ENCODE assay signal across 9 cellular contexts in genomic region chr20:49964964-49965780, GRCh38. TPM values are rescaled to one million over a fixed set of nuclear protein-coding genes. Genes with fewer than 3 reads are reported as not detected.
A peak's percentile ranks its signal among the peaks of the same experiment; 100 is the strongest.
DNase-seq lines count a peak whose midpoint lies in the region; ATAC-seq, FAIRE-seq and TF ChIP-seq lines count a peak whose summit lies in the region.
"Had no signal": no experiment of that assay in that cellular context is flagged by ENCODE, and none has a peak within 500 bp of the region (broad histone marks: within the 10 kb centered on the region; RNA-seq: fewer than 3 reads in every experiment).

No MANE protein-coding gene starts in this region.

- H3K27me3 ChIP-seq in GM12878 (replicated peaks in 1 of 2; ENCODE audit: control insufficient read depth in 2 of 2, insufficient read depth in 2 of 2, low read length in 1 of 2) = no peaks in the 10 kb centered on the region

- TF ChIP-seq CTCF in GM12878 (IDR thresholded peaks at IDR 0.05 in 2 of 3, conservative IDR thresholded peaks at IDR 0.05 in 1 of 3; ENCODE audit: control insufficient read depth in 2 of 3, extremely low read depth in 1 of 3, insufficient read depth in 1 of 3, low read depth in 3 of 3, low read length in 3 of 3) (peak; percentile 46 to 72 (median 68)), nephron progenitor cell (IDR thresholded peaks at IDR 0.05) (peak; percentile 68), coronary artery (IDR thresholded peaks at IDR 0.05) (no peak)

- RAD21 ChIA-PET in GM12878 (lab: Charles Lee; ENCODE audit: unreplicated experiment) = interaction anchor here (1.2 to 1.4 kb wide), 2 partner anchors 14 to 106 kb away, joined by 4 read pairs; no protein-coding TSS in a partner anchor

- H3K4me3 Mint-ChIP-seq in nephron progenitor cell = no peak overlapping the region
- H3K4me3 Mint-ChIP-seq: dendritic cell treated with granulocyte-macrophage colony-stimulating factor and Interleukin-4, amounts not matched to agents 40 ng/mL and 50 ng/mL, for 4 days had no signal

- SMC1A ChIA-PET in GM12878 (lab: Charles Lee; ENCODE audit: uncharacterized antibody, unreplicated experiment) = interaction anchor here (0.9 to 1.5 kb wide), 3 partner anchors 11 to 106 kb away, joined by 4 read pairs; no protein-coding TSS in a partner anchor

- H3K9me3 Mint-ChIP-seq in nephron progenitor cell = peaks cover 12% of the 10 kb centered on the region
- H3K9me3 Mint-ChIP-seq: dendritic cell treated with granulocyte-macrophage colony-stimulating factor and Interleukin-4, amounts not matched to agents 40 ng/mL and 50 ng/mL, for 4 days had no signal

- POLR2A ChIA-PET in GM12878 (lab: Charles Lee) = no interaction called here

- intact Hi-C loops in GM12878 (cut with micrococcal nuclease; ENCODE audit: unreplicated experiment) = no loop called here

- H3K27me3 Mint-ChIP-seq in nephron progenitor cell (ENCODE audit: low read depth, poor library complexity) = peaks cover 3% of the 10 kb centered on the region
- H3K27me3 Mint-ChIP-seq: dendritic cell treated with granulocyte-macrophage colony-stimulating factor and Interleukin-4, amounts not matched to agents 40 ng/mL and 50 ng/mL, for 4 days had no signal

- H3K4me3 ChIP-seq in GM12878 (no peak overlapping the region), coronary artery (no peak overlapping the region)

- no peak; the same call in 1 of the 2 replicates for TF ChIP-seq RAD21 in GM12878 (IDR thresholded peaks at IDR 0.05; ENCODE audit: insufficient read depth, low read depth, low read length)

- peaks cover 30% of the 10 kb centered on the region for H3K36me3 Mint-ChIP-seq in nephron progenitor cell (ENCODE audit: low read depth)

- peak; percentile 13 for DNase-seq in stimulated activated CD4-positive, alpha-beta T cell treated with anti-CD3 and anti-CD28 coated beads, Interleukin-4, amount 100 ng/mL, for 24 hours
- no peak for DNase-seq in stimulated activated CD4-positive, alpha-beta T cell treated with anti-CD3 and anti-CD28 coated beads, Interleukin-1b, Interleukin-23, amount 100 ng/mL, for 48 hours
- DNase-seq in NCI-H146 treated with DMSO at 0.1 percent for 48 hours (lab: John Stamatoyannopoulos, UW; ENCODE audit: unreplicated experiment) (peak; percentile 66), GM12878 (ENCODE audit: low read depth, low spot score) (no peak), nephron progenitor cell (peak; percentile 59), coronary artery (ENCODE audit: low spot score) (no peak)
- no peak for DNase-seq in effector CD8-positive, alpha-beta T cell (lab: John Stamatoyannopoulos, UW)

- no peak overlapping the region for H2AFZ ChIP-seq in GM12878 (ENCODE audit: control insufficient read depth, low read depth, low read length)

- no peaks in the 10 kb centered on the region for H4K20me1 ChIP-seq in GM12878 (ENCODE audit: control insufficient read depth, insufficient read depth)

- H3K27ac ChIP-seq in GM12878 (ENCODE audit: control insufficient read depth, insufficient read depth) (no peak overlapping the region), coronary artery (no peak overlapping the region)

- FAIRE-seq in GM12878 (lab: Jason Lieb, UNC) = no peak

- BruUV-seq in GM12878 (replicated peaks; lab: Mats Ljungman, UMichigan) = no TSS peak

- no peaks in the 10 kb centered on the region for H3K4me1 ChIP-seq in GM12878 (ENCODE audit: control insufficient read depth, insufficient read depth, low read length)

- H3K4me1 Mint-ChIP-seq in nephron progenitor cell = peaks cover 6% of the 10 kb centered on the region

- H3K36me3 ChIP-seq in GM12878 (ENCODE audit: control insufficient read depth in 2 of 2, insufficient read depth in 2 of 2, low read length in 1 of 2) = no peaks in the 10 kb centered on the region

- no peaks in the 10 kb centered on the region for H3K9me3 ChIP-seq in GM12878 (replicated peaks; ENCODE audit: control insufficient read depth, insufficient read depth, low read length)

- TF ChIP-seq POLR2A in GM12878 (IDR thresholded peaks at IDR 0.05; ENCODE audit: low read depth, low read length) = no peak

- H3K79me2 ChIP-seq in GM12878 (ENCODE audit: control insufficient read depth, insufficient read depth, low read length) = no peaks in the 10 kb centered on the region

- CTCF ChIA-PET in GM12878 (lab: Yijun Ruan, JAX) = interaction anchor here (0.8 to 3.6 kb wide), 19 partner anchors 8 to 354 kb away, joined by 3 to 31 read pairs (median 4); partner anchors contain the start of gene RNF114

- 95% methylated on average over 5 of the region's 5 CpGs for WGBS in GM12878 (ENCODE audit: insufficient coverage, insufficient replicate concordance, low lambda C conversion rate, missing lambda C conversion rate)

- H3K4me2 ChIP-seq in GM12878 (ENCODE audit: control insufficient read depth, insufficient read depth) = no peak overlapping the region

- no peak for TF ChIP-seq EP300 in GM12878 (IDR thresholded peaks at IDR 0.05; ENCODE audit: borderline replicate concordance in 1 of 2, control insufficient read depth in 1 of 2, low read depth in 2 of 2, low read length in 2 of 2)

- no peak overlapping the region for H3K27ac Mint-ChIP-seq in nephron progenitor cell
- H3K27ac Mint-ChIP-seq: dendritic cell treated with granulocyte-macrophage colony-stimulating factor and Interleukin-4, amounts not matched to agents 40 ng/mL and 50 ng/mL, for 4 days had no signal

- in situ Hi-C loops in GM12878 (cut with MboI) = no loop called here

- H3K9ac ChIP-seq in GM12878 (ENCODE audit: control insufficient read depth, insufficient read depth, low read length) = no peak overlapping the region

- ATAC-seq in GM12878 (peak; percentile 83), HG03469 (IDR thresholded peaks at IDR 0.05; ENCODE audit: unreplicated experiment) (no peak)

TF ChIP-seq in GM12878, 131 proteins besides CTCF, POLR2A, EP300 and RAD21 (continues in another document):
- no peak for TF ChIP-seq RCOR1 (conservative IDR thresholded peaks at IDR 0.05; ENCODE audit: low read depth, low read length)

RNA-seq across cellular contexts. Expression of gene SNAI1, which starts 17.6 kb away (rescaled TPM):
- total RNA-seq in GM12878 (2013; cell fraction: nucleolus; rRNA removed) = 1.2 and 1.6 TPM in 2 replicates
- total RNA-seq in GM12878 (2014; rRNA removed) (0.05 and 0.17 TPM in 2 replicates), GM12878 (2014; rRNA removed; fragmentation: Illumina TruSeq; extraction: Trizol) (0.09 and 0.13 TPM in 2 replicates), GM12878 (2021) (0.33 and 0.43 TPM in 2 replicates)
- polyA plus RNA-seq in GM12878 (2011; ENCODE audit: low read depth) = not detected
- polyA plus RNA-seq in GM12878 (2011; rRNA removed) (0.11 TPM in 1 of 2 replicates, not detected in the other), GM12878 (2014; fragmentation: Illumina TruSeq; extraction: Trizol) (0.22 TPM in 1 of 2 replicates, not detected in the other), GM12878 (2014; fragmentation: Nextera tagmentation; extraction: Ambion mirVana) (not detected), GM12878 (2014; rRNA removed) (0.13 and 0.27 TPM in 2 replicates), GM12878 (2016; fragmentation: Nextera tagmentation; extraction: Ambion mirVana) (under 1 TPM; 0.78 to 0.79 TPM)
- polyA plus RNA-seq in GM12878 (2011; cell fraction: cytosol; rRNA removed) = 0.08 TPM in 1 of 2 replicates, not detected in the other
- 0.56 and 0.61 TPM in 2 replicates for polyA plus RNA-seq in GM12878 (2011; cell fraction: nucleus; rRNA removed)
- 0.27 and 0.30 TPM in 2 replicates for polyA plus RNA-seq in GM12878 (2012)
- polyA minus RNA-seq in GM12878 (2011; rRNA and poly(A)+ RNA removed) = not detected in 2 replicates
- polyA minus RNA-seq in GM12878 (2011; cell fraction: cytosol; rRNA and poly(A)+ RNA removed) = not detected in 2 replicates
- 0.29 and 0.36 TPM in 2 replicates for polyA minus RNA-seq in GM12878 (2011; cell fraction: nucleus; rRNA and poly(A)+ RNA removed)

RNA-seq across cellular contexts. Expression of gene RNF114, which starts 29.0 kb away (rescaled TPM):
- total RNA-seq in GM12878 (2013; cell fraction: nucleolus; rRNA removed) = 82.6 and 90.8 TPM in 2 replicates
- total RNA-seq in GM12878 (2014; rRNA removed) (48.0 and 48.3 TPM in 2 replicates), GM12878 (2014; rRNA removed; fragmentation: Illumina TruSeq; extraction: Trizol) (36.6 and 39.1 TPM in 2 replicates), GM12878 (2021) (56.9 and 62.9 TPM in 2 replicates)
- polyA plus RNA-seq in GM12878 (2011; ENCODE audit: low read depth) = 38.0 TPM
- polyA plus RNA-seq in GM12878 (2011; rRNA removed) (80.1 and 90.7 TPM in 2 replicates), GM12878 (2014; fragmentation: Illumina TruSeq; extraction: Trizol) (42.3 and 46.4 TPM in 2 replicates), GM12878 (2014; fragmentation: Nextera tagmentation; extraction: Ambion mirVana) (10 to 100 TPM; 28.0 to 33.2 TPM), GM12878 (2014; rRNA removed) (38.9 and 44.3 TPM in 2 replicates), GM12878 (2016; fragmentation: Nextera tagmentation; extraction: Ambion mirVana) (10 to 100 TPM; 75.3 to 82.3 TPM)
- 122 and 152 TPM in 2 replicates for polyA plus RNA-seq in GM12878 (2011; cell fraction: cytosol; rRNA removed)
- 73.6 and 94.1 TPM in 2 replicates for polyA plus RNA-seq in GM12878 (2011; cell fraction: nucleus; rRNA removed)
- polyA plus RNA-seq in GM12878 (2012) = 53.8 and 60.3 TPM in 2 replicates
- polyA minus RNA-seq in GM12878 (2011; rRNA and poly(A)+ RNA removed) = 63.7 and 66.8 TPM in 2 replicates
- polyA minus RNA-seq in GM12878 (2011; cell fraction: cytosol; rRNA and poly(A)+ RNA removed) = 24.3 and 36.8 TPM in 2 replicates
- polyA minus RNA-seq in GM12878 (2011; cell fraction: nucleus; rRNA and poly(A)+ RNA removed) = 19.6 and 32.6 TPM in 2 replicates

RNA-seq across cellular contexts. Expression of gene SPATA2, which starts 49.8 kb away (rescaled TPM):
- 5.1 and 5.4 TPM in 2 replicates for total RNA-seq in GM12878 (2013; cell fraction: nucleolus; rRNA removed)
- 3.7 and 5.3 TPM in 2 replicates for total RNA-seq in GM12878 (2014; rRNA removed)
- 2.9 and 3.4 TPM in 2 replicates for total RNA-seq in GM12878 (2014; rRNA removed; fragmentation: Illumina TruSeq; extraction: Trizol)
- total RNA-seq in GM12878 (2021) = 10.1 and 11.7 TPM in 2 replicates
- polyA plus RNA-seq in GM12878 (2011; ENCODE audit: low read depth) = 3.2 TPM
- polyA plus RNA-seq in GM12878 (2011; rRNA removed) = 2.8 and 5.5 TPM in 2 replicates
- polyA plus RNA-seq in GM12878 (2011; cell fraction: cytosol; rRNA removed) = 5.0 and 5.7 TPM in 2 replicates
- polyA plus RNA-seq in GM12878 (2011; cell fraction: nucleus; rRNA removed) = 5.2 and 6.5 TPM in 2 replicates
- polyA plus RNA-seq in GM12878 (2012) = 6.0 and 6.2 TPM in 2 replicates
- polyA plus RNA-seq in GM12878 (2014; fragmentation: Illumina TruSeq; extraction: Trizol) = 4.6 and 5.7 TPM in 2 replicates
- 1 to 10 TPM in 1 of 2 experiments, under 1 TPM in 1; 0.93 to 1.3 TPM for polyA plus RNA-seq in GM12878 (2014; fragmentation: Nextera tagmentation; extraction: Ambion mirVana)
- polyA plus RNA-seq in GM12878 (2014; rRNA removed) = 6.4 and 7.8 TPM in 2 replicates
- 1 to 10 TPM; 7.9 to 8.7 TPM for polyA plus RNA-seq in GM12878 (2016; fragmentation: Nextera tagmentation; extraction: Ambion mirVana)
- 3.8 and 5.0 TPM in 2 replicates for polyA minus RNA-seq in GM12878 (2011; rRNA and poly(A)+ RNA removed)
- polyA minus RNA-seq in GM12878 (2011; cell fraction: cytosol; rRNA and poly(A)+ RNA removed) = 2.9 and 3.7 TPM in 2 replicates
- 2.3 and 4.9 TPM in 2 replicates for polyA minus RNA-seq in GM12878 (2011; cell fraction: nucleus; rRNA and poly(A)+ RNA removed)

Comparison
In these comparisons a context has a peak if more than half of its experiments do, and no peak if none do; other contexts are left out.
1. DNase-seq: peak in stimulated activated CD4-positive, alpha-beta T cell treated with anti-CD3 and anti-CD28 coated beads, Interleukin-4, amount 100 ng/mL, for 24 hours (single experiment), NCI-H146 treated with DMSO at 0.1 percent for 48 hours (single experiment) and nephron progenitor cell (single experiment); none in stimulated activated CD4-positive, alpha-beta T cell treated with anti-CD3 and anti-CD28 coated beads, Interleukin-1b, Interleukin-23, amount 100 ng/mL, for 48 hours (single experiment), GM12878 (single experiment), coronary artery (single experiment) and effector CD8-positive, alpha-beta T cell (single experiment).